1 cellular context compared by ENCODE assay signal in genomic region chrX:154358011-154358410, GRCh38.
A peak's percentile ranks its signal among the peaks of the same experiment; 100 is the strongest.
TF ChIP-seq lines count a peak whose summit lies in the region.

No MANE protein-coding gene starts in this region.

TF ChIP-seq in H1, 55 proteins besides CTCF, POLR2A, EP300 and RAD21:
- TF ChIP-seq POLR2AphosphoS5 (IDR thresholded peaks at IDR 0.05; ENCODE audit: low read depth, low read length) (peak; percentile 40; the same call in 1 of the 2 replicates), PHF8 (conservative IDR thresholded peaks at IDR 0.05; ENCODE audit: low read depth, low read length) (no peak)
TF ChIP-seq in H1: peak in this region for 1.
